ENCODE assay signal across 8 cellular contexts in genomic region chr6:127341471-127342202, GRCh38. TPM values are rescaled to one million over a fixed set of nuclear protein-coding genes. Genes with fewer than 3 reads are reported as not detected.
DNase-seq lines count a peak whose midpoint lies in the region; ATAC-seq, FAIRE-seq and TF ChIP-seq lines count a peak whose summit lies in the region.

No MANE protein-coding gene starts in this region.

- peak; percentile 4 for DNase-seq in GM18507 (ENCODE audit: extremely low spot score, insufficient read length, low read depth)
- DNase-seq in naive thymus-derived CD4-positive, alpha-beta T cell = no peak
- no peak for DNase-seq in GOT3 (lab: John Stamatoyannopoulos, UW)
- DNase-seq in stimulated activated effector memory CD8-positive, alpha-beta T cell treated with anti-CD3 and anti-CD28 coated beads, Interleukin-12 subunit alpha, Interleukin-12 subunit beta, amount 100 ng/mL, for 72 hours (ENCODE audit: low spot score in 2 of 2) = no peak
- DNase-seq in NCI-H2029 treated with DMSO at 0.1 percent for 48 hours (lab: John Stamatoyannopoulos, UW) = no peak
- no peak for DNase-seq in head of caudate nucleus

- H3K4me1 Mint-ChIP-seq in naive thymus-derived CD4-positive, alpha-beta T cell = peaks cover 12 to 25% (median 17%) of the 10 kb centered on the region in 7 donors
- H3K4me1 Mint-ChIP-seq in stimulated activated effector memory CD8-positive, alpha-beta T cell treated with anti-CD3 and anti-CD28 coated beads, Interleukin-12 subunit alpha, Interleukin-12 subunit beta, amount 100 ng/mL, for 72 hours = peaks cover 11% of the 10 kb centered on the region

- peak; percentile 30 for ATAC-seq in HG02852 (IDR thresholded peaks at IDR 0.05; ENCODE audit: unreplicated experiment)
- no peak for ATAC-seq in naive thymus-derived CD4-positive, alpha-beta T cell
- no peak for ATAC-seq in stimulated activated effector memory CD8-positive, alpha-beta T cell treated with anti-CD3 and anti-CD28 coated beads, Interleukin-12 subunit alpha, Interleukin-12 subunit beta, amount 100 ng/mL, for 72 hours

- peaks cover 82% of the 10 kb centered on the region for H3K79me2 ChIP-seq in SU-DHL-6 (ENCODE audit: insufficient read depth, low read length)

- H3K4me1 ChIP-seq in naive thymus-derived CD4-positive, alpha-beta T cell (ENCODE audit: control insufficient read depth in 2 of 2, insufficient read depth in 2 of 2, low read length in 2 of 2) = peaks cover 39% of the 10 kb centered on the region in 2 donors

- CTCF ChIA-PET in naive thymus-derived CD4-positive, alpha-beta T cell (lab: Charles Lee) = interaction anchor here (0.8 kb wide), 1 partner anchor 17 kb away, joined by 3 read pairs; no protein-coding TSS in a partner anchor

- H3K27ac Mint-ChIP-seq in naive thymus-derived CD4-positive, alpha-beta T cell = peak overlapping the region in 1 of 9 donors; percentile 57
- no peak overlapping the region for H3K27ac Mint-ChIP-seq in stimulated activated effector memory CD8-positive, alpha-beta T cell treated with anti-CD3 and anti-CD28 coated beads, Interleukin-12 subunit alpha, Interleukin-12 subunit beta, amount 100 ng/mL, for 72 hours

- H3K4me3 Mint-ChIP-seq in naive thymus-derived CD4-positive, alpha-beta T cell = no peak overlapping the region
- H3K4me3 Mint-ChIP-seq in stimulated activated effector memory CD8-positive, alpha-beta T cell treated with anti-CD3 and anti-CD28 coated beads, Interleukin-12 subunit alpha, Interleukin-12 subunit beta, amount 100 ng/mL, for 72 hours = no peak overlapping the region

- no peaks in the 10 kb centered on the region for H3K9me3 ChIP-seq in SU-DHL-6 (ENCODE audit: insufficient read depth, low read length)
- H3K9me3 ChIP-seq in naive thymus-derived CD4-positive, alpha-beta T cell (ENCODE audit: control insufficient read depth in 2 of 3, low read length in 3 of 3) = no peaks in the 10 kb centered on the region

- peak overlapping the region; percentile 92 for H3K9ac ChIP-seq in SU-DHL-6 (ENCODE audit: low read length)

- peak overlapping the region; percentile 89 for H3K4me3 ChIP-seq in SU-DHL-6 (ENCODE audit: insufficient read depth, low read length, poor library complexity, severe bottlenecking)
- H3K4me3 ChIP-seq in naive thymus-derived CD4-positive, alpha-beta T cell (ENCODE audit: low read length) = peak overlapping the region; percentile 83

- peak overlapping the region; percentile 98 for H3K4me2 ChIP-seq in SU-DHL-6 (ENCODE audit: low read depth, low read length, poor library complexity, severe bottlenecking)

- no peaks in the 10 kb centered on the region for H3K27me3 ChIP-seq in SU-DHL-6 (ENCODE audit: low read length)
- H3K27me3 ChIP-seq in naive thymus-derived CD4-positive, alpha-beta T cell (ENCODE audit: control insufficient read depth in 2 of 2, insufficient read depth in 2 of 2, low read length in 2 of 2) = no peaks in the 10 kb centered on the region

- POLR2A ChIA-PET in naive thymus-derived CD4-positive, alpha-beta T cell (lab: Charles Lee) = interaction anchor here (0.8 to 1.3 kb wide), 3 partner anchors 17 to 75 kb away, joined by 3 to 5 read pairs (median 4); partner anchors contain the start of gene RNF146

- TF ChIP-seq CTCF in SU-DHL-6 (IDR thresholded peaks at IDR 0.05; ENCODE audit: insufficient read depth, low read length, poor library complexity, severe bottlenecking) = no peak

- no peak overlapping the region for H2AFZ ChIP-seq in SU-DHL-6 (ENCODE audit: low read depth, low read length, severe bottlenecking)

- peaks cover 0 to 11% (median 0%) of the 10 kb centered on the region in 5 donors for H3K36me3 Mint-ChIP-seq in naive thymus-derived CD4-positive, alpha-beta T cell
- peaks cover 9% of the 10 kb centered on the region for H3K36me3 Mint-ChIP-seq in stimulated activated effector memory CD8-positive, alpha-beta T cell treated with anti-CD3 and anti-CD28 coated beads, Interleukin-12 subunit alpha, Interleukin-12 subunit beta, amount 100 ng/mL, for 72 hours

- intact Hi-C loops in naive thymus-derived CD4-positive, alpha-beta T cell (cut with micrococcal nuclease) = loop anchor here (2.0 to 10.0 kb wide), 6 partner anchors 39 to 1594 kb away; partner anchors contain the start of gene HEY2 (in 1 of the 2)
- intact Hi-C loops in head of caudate nucleus (cut with DNase I) = no loop called here

- no peaks in the 10 kb centered on the region for H3K9me2 ChIP-seq in SU-DHL-6 (replicated peaks; ENCODE audit: insufficient read depth, low read length)

- no peaks in the 10 kb centered on the region for H3K27me3 Mint-ChIP-seq in naive thymus-derived CD4-positive, alpha-beta T cell

- no peaks in the 10 kb centered on the region; the same call in 1 of the 2 replicates for H3K36me3 ChIP-seq in SU-DHL-6 (ENCODE audit: low read length)
- H3K36me3 ChIP-seq in naive thymus-derived CD4-positive, alpha-beta T cell (ENCODE audit: control insufficient read depth in 2 of 3, insufficient read depth in 3 of 3, low read length in 3 of 3) = peaks cover 0 to 4% (median 0%) of the 10 kb centered on the region in 3 experiments

- FAIRE-seq in GM18507 (lab: Jason Lieb, UNC) = peak; percentile 67

- H4K20me1 ChIP-seq in SU-DHL-6 (ENCODE audit: low read depth, low read length) = peaks cover 19% of the 10 kb centered on the region

- no peaks in the 10 kb centered on the region for H3K9me3 Mint-ChIP-seq in naive thymus-derived CD4-positive, alpha-beta T cell
- no peaks in the 10 kb centered on the region for H3K9me3 Mint-ChIP-seq in stimulated activated effector memory CD8-positive, alpha-beta T cell treated with anti-CD3 and anti-CD28 coated beads, Interleukin-12 subunit alpha, Interleukin-12 subunit beta, amount 100 ng/mL, for 72 hours

- H3F3A ChIP-seq in SU-DHL-6 (ENCODE audit: insufficient read depth) = peaks cover 18% of the 10 kb centered on the region; the same call in 1 of the 2 replicates

- H3K27ac ChIP-seq in SU-DHL-6 (ENCODE audit: low read depth, low read length) = peak overlapping the region; percentile 73
- H3K27ac ChIP-seq in naive thymus-derived CD4-positive, alpha-beta T cell (ENCODE audit: low read depth, low read length) = no peak overlapping the region

RNA-seq across cellular contexts. Expression of gene ECHDC1, which starts 1.8 kb away (rescaled TPM):
- total RNA-seq in naive thymus-derived CD4-positive, alpha-beta T cell = 10 to 100 TPM; 18.1 to 46.5 (median 34.3) TPM
- polyA plus RNA-seq in naive thymus-derived CD4-positive, alpha-beta T cell = 10 to 100 TPM; 65.0 to 77.0 TPM
